8 cellular contexts compared by ENCODE assay signal in the genomic region with DNA sequence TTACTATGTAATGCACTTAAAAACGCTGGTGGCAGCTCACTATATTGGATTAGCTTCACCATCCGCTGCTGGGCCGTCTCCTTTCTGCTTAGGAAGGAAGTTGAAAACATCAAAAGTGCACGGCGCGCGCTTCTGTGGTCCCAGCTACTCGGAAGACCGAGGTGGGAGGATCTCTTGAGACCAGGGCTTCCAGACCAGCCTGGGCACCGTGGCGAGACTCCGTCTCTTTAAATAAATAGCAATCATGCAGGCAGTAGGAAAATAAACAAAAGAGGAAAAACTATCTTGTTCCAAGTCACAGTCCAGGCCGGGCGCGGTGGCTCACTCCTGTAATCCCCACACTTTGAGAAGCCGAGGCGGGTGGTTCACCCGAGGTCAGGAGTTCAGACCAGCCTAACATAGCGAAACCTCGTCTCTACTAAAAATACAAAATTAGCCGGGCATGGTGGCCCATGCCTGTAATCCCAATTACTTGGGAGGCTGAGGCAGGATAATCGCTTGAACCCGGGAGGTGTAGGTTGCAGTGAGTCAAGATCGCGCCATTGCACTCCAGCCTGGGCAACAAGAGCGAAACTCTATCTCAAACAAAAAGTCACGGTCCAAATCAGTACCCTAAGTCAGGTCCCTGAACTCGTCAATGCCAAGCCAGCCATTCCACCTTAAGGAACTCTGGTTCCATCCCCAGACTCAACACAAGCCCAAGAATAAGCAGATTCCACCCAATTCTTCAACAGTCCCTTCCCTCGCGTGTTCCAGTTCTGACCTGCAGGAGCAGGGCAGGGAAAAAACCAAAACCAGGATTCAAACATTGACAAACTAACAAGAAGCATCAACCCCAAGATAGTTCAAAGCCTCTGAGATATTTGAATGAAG. TPM values are rescaled to one million over a fixed set of nuclear protein-coding genes. Genes with fewer than 3 reads are reported as not detected.
DNase-seq lines count a peak whose midpoint lies in the region; ATAC-seq and TF ChIP-seq lines count a peak whose summit lies in the region.

No MANE protein-coding gene starts in this region.

- H3K27ac Mint-ChIP-seq in CD4-positive, CD25-positive, alpha-beta regulatory T cell = peak overlapping the region; percentile 92 to 98 (median 96)
- peak overlapping the region; percentile 95 to 99 (median 98) for H3K27ac Mint-ChIP-seq in IgD-negative memory B cell

- peaks cover 18 to 39% (median 31%) of the 10 kb centered on the region in 4 donors for H3K4me1 Mint-ChIP-seq in CD4-positive, CD25-positive, alpha-beta regulatory T cell
- peaks cover 15 to 26% (median 19%) of the 10 kb centered on the region in 3 donors for H3K4me1 Mint-ChIP-seq in IgD-negative memory B cell

- peak overlapping the region; percentile 95 for H3K27ac ChIP-seq in CD4-positive, CD25-positive, alpha-beta regulatory T cell (ENCODE audit: insufficient read depth, low read length, poor library complexity, severe bottlenecking)
- peak overlapping the region; percentile 96 for H3K27ac ChIP-seq in caudate nucleus (ENCODE audit: low read depth, low read length)

- H3K4me1 ChIP-seq in CD4-positive, CD25-positive, alpha-beta regulatory T cell (ENCODE audit: control insufficient read depth, insufficient read depth, low read length, poor library complexity, severe bottlenecking) = peaks cover 19% of the 10 kb centered on the region

- peak overlapping the region; percentile 91 to 97 (median 96) for H3K4me3 Mint-ChIP-seq in CD4-positive, CD25-positive, alpha-beta regulatory T cell
- peak overlapping the region; percentile 93 to 98 (median 96) for H3K4me3 Mint-ChIP-seq in IgD-negative memory B cell

- H3K36me3 Mint-ChIP-seq in CD4-positive, CD25-positive, alpha-beta regulatory T cell = no peaks in the 10 kb centered on the region
- peaks cover 3% of the 10 kb centered on the region for H3K36me3 Mint-ChIP-seq in IgD-negative memory B cell

- H3K36me3 ChIP-seq in CD4-positive, CD25-positive, alpha-beta regulatory T cell (ENCODE audit: control insufficient read depth, insufficient read depth, low read length) = peaks cover 4% of the 10 kb centered on the region
- H3K36me3 ChIP-seq in kidney epithelial cell (ENCODE audit: control insufficient read depth, insufficient read depth, low read length) = no peaks in the 10 kb centered on the region

- H3K27me3 ChIP-seq in CD4-positive, CD25-positive, alpha-beta regulatory T cell (ENCODE audit: control insufficient read depth, insufficient read depth, low read length) = no peaks in the 10 kb centered on the region
- no peaks in the 10 kb centered on the region for H3K27me3 ChIP-seq in kidney epithelial cell (ENCODE audit: control insufficient read depth, insufficient read depth, low read length)

- no peaks in the 10 kb centered on the region for H3K9me3 Mint-ChIP-seq in CD4-positive, CD25-positive, alpha-beta regulatory T cell
- no peaks in the 10 kb centered on the region for H3K9me3 Mint-ChIP-seq in IgD-negative memory B cell

- H3K4me3 ChIP-seq in CD4-positive, CD25-positive, alpha-beta regulatory T cell (ENCODE audit: low read depth, low read length) = peak overlapping the region; percentile 90
- H3K4me3 ChIP-seq in WI38 (ENCODE audit: low read depth, low read length) (peak overlapping the region; percentile 88), kidney epithelial cell (ENCODE audit: low read depth, low read length) (peak overlapping the region; percentile 87)

- TF ChIP-seq CTCF in WI38 (IDR thresholded peaks at IDR 0.05; ENCODE audit: low read depth, low read length) (no peak), kidney epithelial cell (IDR thresholded peaks at IDR 0.05; ENCODE audit: insufficient read depth, low read length, poor library complexity, severe bottlenecking) (no peak)

- no peaks in the 10 kb centered on the region for H3K27me3 Mint-ChIP-seq in CD4-positive, CD25-positive, alpha-beta regulatory T cell
- H3K27me3 Mint-ChIP-seq in IgD-negative memory B cell = no peaks in the 10 kb centered on the region

- DNase-seq in CD4-positive, CD25-positive, alpha-beta regulatory T cell = peak; percentile 50 to 91 (median 73)
- DNase-seq in caudate nucleus (lab: John Stamatoyannopoulos, UW) (peak in 31 of 61 donors; percentile 2 to 66 (median 39)), kidney epithelial cell (ENCODE audit: low read depth) (peak; percentile 5), NCI-H345 (lab: John Stamatoyannopoulos, UW) (no peak)
- DNase-seq in stimulated activated CD4-positive, alpha-beta T cell treated with anti-CD3 and anti-CD28 coated beads, Interleukin-1b, Interleukin-23, amount 100 ng/mL, for 24 hours (ENCODE audit: low read depth in 4 of 4, low spot score in 1 of 4) = peak; percentile 23 to 57 (median 33)

- H3K9me3 ChIP-seq in CD4-positive, CD25-positive, alpha-beta regulatory T cell (ENCODE audit: control insufficient read depth in 2 of 2, low read length in 2 of 2) = no peaks in the 10 kb centered on the region

- peak; percentile 57 to 58 for ATAC-seq in CD4-positive, CD25-positive, alpha-beta regulatory T cell (ENCODE audit: low read depth in 2 of 2)
- ATAC-seq in GM21390 (IDR thresholded peaks at IDR 0.05; ENCODE audit: unreplicated experiment) = peak; percentile 25

RNA-seq across cellular contexts. Expression of gene GOLGA1, which starts 1.0 kb away (rescaled TPM):
- total RNA-seq in CD4-positive, CD25-positive, alpha-beta regulatory T cell = 29.1 TPM
- polyA plus RNA-seq in CD4-positive, CD25-positive, alpha-beta regulatory T cell = 1 to 10 TPM; 4.8 to 7.5 (median 6.3) TPM
- 10.3 TPM for polyA plus RNA-seq in IgD-negative memory B cell
- 12.5 and 16.3 TPM in 2 replicates for total RNA-seq in kidney epithelial cell
